In genomic region chr1:24289937-24290595, GRCh38 we compare ENCODE assay signal across 8 cellular contexts. TPM values are rescaled to one million over a fixed set of nuclear protein-coding genes. Genes with fewer than 3 reads are reported as not detected.
DNase-seq lines count a peak whose midpoint lies in the region; ATAC-seq and TF ChIP-seq lines count a peak whose summit lies in the region.

No MANE protein-coding gene starts in this region.

- no peak overlapping the region for H3K4me2 ChIP-seq in PC-3 (ENCODE audit: low read length)

- no peaks in the 10 kb centered on the region for H3K79me2 ChIP-seq in PC-3 (ENCODE audit: low read length)

- H3K36me3 Mint-ChIP-seq in effector memory CD8-positive, alpha-beta T cell (ENCODE audit: insufficient read depth) = no peaks in the 10 kb centered on the region

- H3K9me2 ChIP-seq in PC-3 (replicated peaks; ENCODE audit: low read length) = no peaks in the 10 kb centered on the region

- intact Hi-C loops in PC-3 (cut with micrococcal nuclease) (loop anchor here (5.0 kb wide), 1 partner anchor 102 kb away; no protein-coding TSS in a partner anchor), sciatic nerve (cut with DNase I) (no loop called here)

- no peaks in the 10 kb centered on the region for H3K27me3 ChIP-seq in PC-3 (ENCODE audit: low read length)

- CTCF ChIA-PET in PC-3 (lab: Charles Lee) = interaction anchor here (0.5 to 1.2 kb wide), 2 partner anchors 86 to 88 kb away, joined by 3 to 5 read pairs; no protein-coding TSS in a partner anchor

- H3K9me3 Mint-ChIP-seq in effector memory CD8-positive, alpha-beta T cell = no peaks in the 10 kb centered on the region

- peak overlapping the region; percentile 76 for H3K27ac ChIP-seq in PC-3 (ENCODE audit: low read length)

- H3K27ac Mint-ChIP-seq in effector memory CD8-positive, alpha-beta T cell = no peak overlapping the region

- no peaks in the 10 kb centered on the region for H3K4me1 Mint-ChIP-seq in effector memory CD8-positive, alpha-beta T cell (ENCODE audit: low read depth in 2 of 2)

- H2AFZ ChIP-seq in PC-3 (ENCODE audit: low read length) = no peak overlapping the region

- TF ChIP-seq CTCF in PC-3 (conservative IDR thresholded peaks at IDR 0.05; ENCODE audit: low read depth, low read length) = no peak
- TF ChIP-seq CTCF in fibroblast of the aortic adventitia (IDR thresholded peaks at IDR 0.05; ENCODE audit: insufficient read depth, low read length) = no peak

- POLR2A ChIA-PET in PC-3 (lab: Charles Lee; ENCODE audit: unreplicated experiment) = interaction anchor here (0.7 kb wide), 1 partner anchor 92 kb away, joined by 3 read pairs; no protein-coding TSS in a partner anchor

- DNase-seq in GM03348 (ENCODE audit: low spot score) (peak; percentile 74), PC-3 (peak; percentile 95), fibroblast of the aortic adventitia (ENCODE audit: low read depth) (peak; percentile 90), sciatic nerve (ENCODE audit: low spot score) (peak; percentile 80), NAMALWA (ENCODE audit: low spot score) (no peak)
- DNase-seq in central memory CD4-positive, alpha-beta T cell = no peak
- no peak for DNase-seq in effector memory CD8-positive, alpha-beta T cell

- no TSS peak for BruUV-seq in PC-3 (replicated peaks; lab: Mats Ljungman, UMichigan)

- peak overlapping the region; percentile 31; the same call in 1 of the 2 replicates for H3K9ac ChIP-seq in PC-3 (ENCODE audit: low read length)

- H3K4me3 Mint-ChIP-seq in effector memory CD8-positive, alpha-beta T cell = no peak overlapping the region

- no peaks in the 10 kb centered on the region for H3K36me3 ChIP-seq in PC-3 (ENCODE audit: low read depth, low read length)

- H4K20me1 ChIP-seq in PC-3 (ENCODE audit: low read length) = no peaks in the 10 kb centered on the region

- peaks cover 6 to 22% of the 10 kb centered on the region in 2 donors for H3K27me3 Mint-ChIP-seq in effector memory CD8-positive, alpha-beta T cell

- peak; percentile 57 for ATAC-seq in PC-3
- peak; percentile 57 for ATAC-seq in sciatic nerve
- no peak for ATAC-seq in GM18517 (IDR thresholded peaks at IDR 0.05; ENCODE audit: unreplicated experiment)
- ATAC-seq in effector memory CD8-positive, alpha-beta T cell (replicated peaks) = no peak

- no peaks in the 10 kb centered on the region for H3K9me3 ChIP-seq in PC-3 (ENCODE audit: low read length)

- H3F3A ChIP-seq in PC-3 (ENCODE audit: low read length, unreplicated experiment) = peaks cover 6% of the 10 kb centered on the region

- peaks cover 62% of the 10 kb centered on the region for H3K4me1 ChIP-seq in PC-3 (ENCODE audit: insufficient read depth, low read length)

- H3K4me3 ChIP-seq in PC-3 (ENCODE audit: low read length) = no peak overlapping the region
- no peak overlapping the region for H3K4me3 ChIP-seq in fibroblast of the aortic adventitia (ENCODE audit: low read depth, low read length)

RNA-seq across cellular contexts. Expression of gene GRHL3, which starts 29.1 kb away (rescaled TPM):
- total RNA-seq in PC-3 (2014; rRNA removed) (3.5 and 7.8 TPM in 2 replicates), fibroblast of the aortic adventitia (ENCODE audit: low replicate concordance) (not detected in 2 replicates), sciatic nerve (not detected)

Comparison
In these comparisons a context has a peak if more than half of its experiments do, and no peak if none do; other contexts are left out.
1. DNase-seq: peak in GM03348 (single experiment), PC-3 (single experiment), fibroblast of the aortic adventitia (single experiment) and sciatic nerve (single experiment); none in central memory CD4-positive, alpha-beta T cell (single experiment), NAMALWA (single experiment) and effector memory CD8-positive, alpha-beta T cell (0 of 3).
2. ATAC-seq: peak in PC-3 (single experiment) and sciatic nerve (single experiment); none in GM18517 (single experiment) and effector memory CD8-positive, alpha-beta T cell (single experiment).